In the genomic region with DNA sequence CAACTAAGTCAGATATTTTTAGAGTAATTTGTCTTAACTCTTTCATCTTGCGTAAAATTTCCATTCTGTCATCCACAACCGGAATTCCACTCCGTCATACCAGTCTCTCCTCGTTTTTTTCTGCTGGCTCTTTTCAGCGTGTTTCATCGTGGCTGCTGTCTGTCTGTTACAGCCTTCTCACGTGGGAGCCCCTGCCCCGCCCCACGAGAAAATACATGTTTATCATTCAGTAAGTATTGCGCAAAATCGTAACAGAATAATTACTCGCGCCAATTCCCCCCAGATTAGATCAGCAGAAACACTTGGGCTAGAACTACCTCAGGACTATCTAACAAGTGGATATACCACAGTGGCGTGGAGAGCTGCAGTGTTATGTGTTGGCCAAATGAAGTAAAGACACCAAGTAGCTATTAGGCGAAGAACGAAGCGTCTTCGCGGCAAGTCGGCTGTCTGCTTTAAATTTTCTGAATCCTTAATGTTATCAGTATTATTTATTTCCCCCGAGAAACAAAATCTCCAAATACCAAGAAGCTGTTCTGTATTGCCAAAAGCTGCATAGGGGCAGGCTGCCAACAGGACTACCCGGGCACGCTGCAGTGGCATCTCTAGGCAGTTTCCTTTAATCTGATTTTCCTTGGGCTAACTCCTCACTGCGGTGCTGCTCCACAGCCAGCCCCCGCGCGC, we compare ENCODE assay signal across 1 cellular context.
A peak's percentile ranks its signal among the peaks of the same experiment; 100 is the strongest.
TF ChIP-seq lines count a peak whose summit lies in the region.

No MANE protein-coding gene starts in this region.

TF ChIP-seq in HepG2, 621 proteins besides CTCF, POLR2A, EP300 and RAD21 (continued from another document):
- TF ChIP-seq, protein P1, sequence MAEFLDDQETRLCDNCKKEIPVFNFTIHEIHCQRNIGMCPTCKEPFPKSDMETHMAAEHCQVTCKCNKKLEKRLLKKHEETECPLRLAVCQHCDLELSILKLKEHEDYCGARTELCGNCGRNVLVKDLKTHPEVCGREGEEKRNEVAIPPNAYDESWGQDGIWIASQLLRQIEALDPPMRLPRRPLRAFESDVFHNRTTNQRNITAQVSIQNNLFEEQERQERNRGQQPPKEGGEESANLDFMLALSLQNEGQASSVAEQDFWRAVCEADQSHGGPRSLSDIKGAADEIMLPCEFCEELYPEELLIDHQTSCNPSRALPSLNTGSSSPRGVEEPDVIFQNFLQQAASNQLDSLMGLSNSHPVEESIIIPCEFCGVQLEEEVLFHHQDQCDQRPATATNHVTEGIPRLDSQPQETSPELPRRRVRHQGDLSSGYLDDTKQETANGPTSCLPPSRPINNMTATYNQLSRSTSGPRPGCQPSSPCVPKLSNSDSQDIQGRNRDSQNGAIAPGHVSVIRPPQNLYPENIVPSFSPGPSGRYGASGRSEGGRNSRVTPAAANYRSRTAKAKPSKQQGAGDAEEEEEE (CRISPR knock-in tag; IDR thresholded peaks at IDR 0.05; ENCODE audit: borderline replicate concordance), result no peak
- TF ChIP-seq ZNF260 (CRISPR knock-in tag; IDR thresholded peaks at IDR 0.05; ENCODE audit: borderline replicate concordance, low read depth), result no peak
- TF ChIP-seq, protein P2, sequence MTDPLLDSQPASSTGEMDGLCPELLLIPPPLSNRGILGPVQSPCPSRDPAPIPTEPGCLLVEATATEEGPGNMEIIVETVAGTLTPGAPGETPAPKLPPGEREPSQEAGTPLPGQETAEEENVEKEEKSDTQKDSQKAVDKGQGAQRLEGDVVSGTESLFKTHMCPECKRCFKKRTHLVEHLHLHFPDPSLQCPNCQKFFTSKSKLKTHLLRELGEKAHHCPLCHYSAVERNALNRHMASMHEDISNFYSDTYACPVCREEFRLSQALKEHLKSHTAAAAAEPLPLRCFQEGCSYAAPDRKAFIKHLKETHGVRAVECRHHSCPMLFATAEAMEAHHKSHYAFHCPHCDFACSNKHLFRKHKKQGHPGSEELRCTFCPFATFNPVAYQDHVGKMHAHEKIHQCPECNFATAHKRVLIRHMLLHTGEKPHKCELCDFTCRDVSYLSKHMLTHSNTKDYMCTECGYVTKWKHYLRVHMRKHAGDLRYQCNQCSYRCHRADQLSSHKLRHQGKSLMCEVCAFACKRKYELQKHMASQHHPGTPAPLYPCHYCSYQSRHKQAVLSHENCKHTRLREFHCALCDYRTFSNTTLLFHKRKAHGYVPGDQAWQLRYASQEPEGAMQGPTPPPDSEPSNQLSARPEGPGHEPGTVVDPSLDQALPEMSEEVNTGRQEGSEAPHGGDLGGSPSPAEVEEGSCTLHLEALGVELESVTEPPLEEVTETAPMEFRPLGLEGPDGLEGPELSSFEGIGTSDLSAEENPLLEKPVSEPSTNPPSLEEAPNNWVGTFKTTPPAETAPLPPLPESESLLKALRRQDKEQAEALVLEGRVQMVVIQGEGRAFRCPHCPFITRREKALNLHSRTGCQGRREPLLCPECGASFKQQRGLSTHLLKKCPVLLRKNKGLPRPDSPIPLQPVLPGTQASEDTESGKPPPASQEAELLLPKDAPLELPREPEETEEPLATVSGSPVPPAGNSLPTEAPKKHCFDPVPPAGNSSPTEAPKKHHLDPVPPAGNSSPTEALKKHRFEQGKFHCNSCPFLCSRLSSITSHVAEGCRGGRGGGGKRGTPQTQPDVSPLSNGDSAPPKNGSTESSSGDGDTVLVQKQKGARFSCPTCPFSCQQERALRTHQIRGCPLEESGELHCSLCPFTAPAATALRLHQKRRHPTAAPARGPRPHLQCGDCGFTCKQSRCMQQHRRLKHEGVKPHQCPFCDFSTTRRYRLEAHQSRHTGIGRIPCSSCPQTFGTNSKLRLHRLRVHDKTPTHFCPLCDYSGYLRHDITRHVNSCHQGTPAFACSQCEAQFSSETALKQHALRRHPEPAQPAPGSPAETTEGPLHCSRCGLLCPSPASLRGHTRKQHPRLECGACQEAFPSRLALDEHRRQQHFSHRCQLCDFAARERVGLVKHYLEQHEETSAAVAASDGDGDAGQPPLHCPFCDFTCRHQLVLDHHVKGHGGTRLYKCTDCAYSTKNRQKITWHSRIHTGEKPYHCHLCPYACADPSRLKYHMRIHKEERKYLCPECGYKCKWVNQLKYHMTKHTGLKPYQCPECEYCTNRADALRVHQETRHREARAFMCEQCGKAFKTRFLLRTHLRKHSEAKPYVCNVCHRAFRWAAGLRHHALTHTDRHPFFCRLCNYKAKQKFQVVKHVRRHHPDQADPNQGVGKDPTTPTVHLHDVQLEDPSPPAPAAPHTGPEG (CRISPR knock-in tag; IDR thresholded peaks at IDR 0.05), result 0 out of 2 replicates have a peak, but pooled peaks have one; percentile 24
- TF ChIP-seq SSRP1 (CRISPR knock-in tag; IDR thresholded peaks at IDR 0.05), result no peak
- TF ChIP-seq ZFP41 (CRISPR knock-in tag; IDR thresholded peaks at IDR 0.05; ENCODE audit: borderline replicate concordance), result no peak
- TF ChIP-seq, protein P3, sequence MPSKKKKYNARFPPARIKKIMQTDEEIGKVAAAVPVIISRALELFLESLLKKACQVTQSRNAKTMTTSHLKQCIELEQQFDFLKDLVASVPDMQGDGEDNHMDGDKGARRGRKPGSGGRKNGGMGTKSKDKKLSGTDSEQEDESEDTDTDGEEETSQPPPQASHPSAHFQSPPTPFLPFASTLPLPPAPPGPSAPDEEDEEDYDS (CRISPR knock-in tag; IDR thresholded peaks at IDR 0.05), result no peak
- TF ChIP-seq THAP11 (CRISPR knock-in tag; IDR thresholded peaks at IDR 0.05), result no peak
- no peak for TF ChIP-seq ZNF12 (CRISPR knock-in tag; IDR thresholded peaks at IDR 0.05)
- no peak for TF ChIP-seq PHF5A (CRISPR knock-in tag; IDR thresholded peaks at IDR 0.05; ENCODE audit: low read depth, unreplicated experiment)
- TF ChIP-seq, protein P4, sequence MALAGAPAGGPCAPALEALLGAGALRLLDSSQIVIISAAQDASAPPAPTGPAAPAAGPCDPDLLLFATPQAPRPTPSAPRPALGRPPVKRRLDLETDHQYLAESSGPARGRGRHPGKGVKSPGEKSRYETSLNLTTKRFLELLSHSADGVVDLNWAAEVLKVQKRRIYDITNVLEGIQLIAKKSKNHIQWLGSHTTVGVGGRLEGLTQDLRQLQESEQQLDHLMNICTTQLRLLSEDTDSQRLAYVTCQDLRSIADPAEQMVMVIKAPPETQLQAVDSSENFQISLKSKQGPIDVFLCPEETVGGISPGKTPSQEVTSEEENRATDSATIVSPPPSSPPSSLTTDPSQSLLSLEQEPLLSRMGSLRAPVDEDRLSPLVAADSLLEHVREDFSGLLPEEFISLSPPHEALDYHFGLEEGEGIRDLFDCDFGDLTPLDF (CRISPR knock-in tag; IDR thresholded peaks at IDR 0.05), result no peak
- no peak for TF ChIP-seq JUN (CRISPR knock-in tag; IDR thresholded peaks at IDR 0.05)
- TF ChIP-seq ATM (IDR thresholded peaks at IDR 0.05; ENCODE audit: borderline replicate concordance), result no peak
- no peak for TF ChIP-seq KDM6A (CRISPR knock-in tag; IDR thresholded peaks at IDR 0.05; ENCODE audit: low read depth)
- TF ChIP-seq, protein P5, sequence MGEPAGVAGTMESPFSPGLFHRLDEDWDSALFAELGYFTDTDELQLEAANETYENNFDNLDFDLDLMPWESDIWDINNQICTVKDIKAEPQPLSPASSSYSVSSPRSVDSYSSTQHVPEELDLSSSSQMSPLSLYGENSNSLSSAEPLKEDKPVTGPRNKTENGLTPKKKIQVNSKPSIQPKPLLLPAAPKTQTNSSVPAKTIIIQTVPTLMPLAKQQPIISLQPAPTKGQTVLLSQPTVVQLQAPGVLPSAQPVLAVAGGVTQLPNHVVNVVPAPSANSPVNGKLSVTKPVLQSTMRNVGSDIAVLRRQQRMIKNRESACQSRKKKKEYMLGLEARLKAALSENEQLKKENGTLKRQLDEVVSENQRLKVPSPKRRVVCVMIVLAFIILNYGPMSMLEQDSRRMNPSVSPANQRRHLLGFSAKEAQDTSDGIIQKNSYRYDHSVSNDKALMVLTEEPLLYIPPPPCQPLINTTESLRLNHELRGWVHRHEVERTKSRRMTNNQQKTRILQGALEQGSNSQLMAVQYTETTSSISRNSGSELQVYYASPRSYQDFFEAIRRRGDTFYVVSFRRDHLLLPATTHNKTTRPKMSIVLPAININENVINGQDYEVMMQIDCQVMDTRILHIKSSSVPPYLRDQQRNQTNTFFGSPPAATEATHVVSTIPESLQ (CRISPR knock-in tag; conservative IDR thresholded peaks at IDR 0.05), result no peak
- TF ChIP-seq, protein P6, sequence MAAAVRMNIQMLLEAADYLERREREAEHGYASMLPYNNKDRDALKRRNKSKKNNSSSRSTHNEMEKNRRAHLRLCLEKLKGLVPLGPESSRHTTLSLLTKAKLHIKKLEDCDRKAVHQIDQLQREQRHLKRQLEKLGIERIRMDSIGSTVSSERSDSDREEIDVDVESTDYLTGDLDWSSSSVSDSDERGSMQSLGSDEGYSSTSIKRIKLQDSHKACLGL (CRISPR knock-in tag; IDR thresholded peaks at IDR 0.05), result no peak; the same call in 1 of the 2 replicates
- TF ChIP-seq, protein P7, sequence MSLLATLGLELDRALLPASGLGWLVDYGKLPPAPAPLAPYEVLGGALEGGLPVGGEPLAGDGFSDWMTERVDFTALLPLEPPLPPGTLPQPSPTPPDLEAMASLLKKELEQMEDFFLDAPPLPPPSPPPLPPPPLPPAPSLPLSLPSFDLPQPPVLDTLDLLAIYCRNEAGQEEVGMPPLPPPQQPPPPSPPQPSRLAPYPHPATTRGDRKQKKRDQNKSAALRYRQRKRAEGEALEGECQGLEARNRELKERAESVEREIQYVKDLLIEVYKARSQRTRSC (CRISPR knock-in tag; IDR thresholded peaks at IDR 0.05; ENCODE audit: low read depth), result no peak
- no peak for TF ChIP-seq ATAD3A (CRISPR knock-in tag; IDR thresholded peaks at IDR 0.05)
- TF ChIP-seq KDM4B (CRISPR knock-in tag; IDR thresholded peaks at IDR 0.05), result no peak
- no peak for TF ChIP-seq NCOA2 (CRISPR knock-in tag; IDR thresholded peaks at IDR 0.05)
- TF ChIP-seq ZNF431 (CRISPR knock-in tag; IDR thresholded peaks at IDR 0.05; ENCODE audit: borderline replicate concordance, low read depth), result 0 out of 2 replicates have a peak, but pooled peaks have one; percentile 4
- peak; percentile 60 for TF ChIP-seq CEBPB (IDR thresholded peaks at IDR 0.05; ENCODE audit: borderline replicate concordance, low read depth, low read length)
- no peak for TF ChIP-seq CREB1 (IDR thresholded peaks at IDR 0.05)
- TF ChIP-seq CREB1 (CRISPR knock-in tag; IDR thresholded peaks at IDR 0.05), result peak; percentile 50
- no peak for TF ChIP-seq FOXA3 (CRISPR knock-in tag; IDR thresholded peaks at IDR 0.05)
- no peak for TF ChIP-seq ZNF562 (CRISPR knock-in tag; IDR thresholded peaks at IDR 0.05; ENCODE audit: borderline replicate concordance)
TF ChIP-seq in HepG2: peak in this region for 21.
